In the genomic region with DNA sequence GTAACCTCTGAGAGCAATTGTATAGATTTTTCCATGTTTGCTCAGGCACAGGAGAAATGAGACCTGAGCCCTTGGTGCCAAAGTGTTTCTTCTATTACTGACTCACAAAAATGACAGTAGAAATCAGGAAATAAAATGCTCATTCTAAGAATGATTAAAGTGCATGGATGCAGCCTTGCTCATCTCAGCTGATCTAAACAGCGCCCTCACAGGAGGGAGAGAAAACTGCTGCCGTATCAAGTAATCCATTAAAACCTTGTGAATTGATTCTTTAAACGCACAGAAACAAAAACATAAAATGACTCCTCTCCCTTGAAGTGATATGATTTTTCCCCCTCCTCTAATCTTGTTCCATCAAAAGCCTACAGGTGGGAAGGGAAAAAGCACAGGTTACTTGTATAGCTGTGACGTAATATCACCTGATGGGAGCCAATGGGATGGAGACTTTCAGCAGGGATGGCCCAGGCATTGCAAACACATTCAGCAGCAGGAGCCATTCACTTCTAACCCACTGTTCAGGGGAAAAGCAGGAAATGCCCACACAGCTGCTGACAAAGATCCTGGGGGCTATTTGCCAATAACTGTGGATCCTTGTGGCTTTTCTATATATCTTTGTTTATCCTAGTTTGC, we compare ENCODE assay signal across 9 cellular contexts.
DNase-seq lines count a peak whose midpoint lies in the region; ATAC-seq and TF ChIP-seq lines count a peak whose summit lies in the region.
"Had no signal": no experiment of that assay in that cellular context is flagged by ENCODE, and none has a peak within 500 bp of the region (broad histone marks: within the 10 kb centered on the region; RNA-seq: fewer than 3 reads in every experiment).

No MANE protein-coding gene starts in this region.

- peaks cover 6% of the 10 kb centered on the region for H3K27me3 ChIP-seq in WERI-Rb-1 (ENCODE audit: insufficient read depth, low read depth, severe bottlenecking)

- intact Hi-C loops in sciatic nerve (cut with DNase I) = no loop called here

- POLR2A ChIA-PET in HEK293T (lab: Yijun Ruan, JAX) = no interaction called here

- DNase-seq in D341Med (ENCODE audit: low spot score) = peak; percentile 36
- peak; percentile 19 for DNase-seq in HEK293T (ENCODE audit: extremely low spot score)
- DNase-seq in WERI-Rb-1 = peak; percentile 13
- peak; percentile 12 for DNase-seq in kidney tubule cell (ENCODE audit: low spot score)
- DNase-seq in GF-D8 (lab: John Stamatoyannopoulos, UW) = no peak
- no peak for DNase-seq in sciatic nerve (ENCODE audit: low spot score)
- DNase-seq in SKM-1 (lab: John Stamatoyannopoulos, UW; ENCODE audit: unreplicated experiment) = no peak
- DNase-seq: NCI-H69 had no signal

- TF ChIP-seq CTCF in WERI-Rb-1 (IDR thresholded peaks at IDR 0.05; ENCODE audit: low read depth, low read length) = peak; percentile 68

- CTCF ChIA-PET in HEK293T (lab: Yijun Ruan, JAX) = no interaction called here

- ATAC-seq in sciatic nerve (no peak), GM21423 (IDR thresholded peaks at IDR 0.05; ENCODE audit: unreplicated experiment) (no peak)

- no peaks in the 10 kb centered on the region for H3K9me3 ChIP-seq in WERI-Rb-1 (ENCODE audit: severe bottlenecking)

- no peak overlapping the region for H3K4me3 ChIP-seq in WERI-Rb-1 (ENCODE audit: low read depth, low read length)

- H3K27ac ChIP-seq in WERI-Rb-1 = no peak overlapping the region

- no peaks in the 10 kb centered on the region for H3K36me3 ChIP-seq in WERI-Rb-1

TF ChIP-seq in HEK293T, 16 proteins besides CTCF, POLR2A, EP300 and RAD21:
- no peak for TF ChIP-seq SUZ12 (IDR thresholded peaks at IDR 0.05)
- TF ChIP-seq FOXA1 (IDR thresholded peaks at IDR 0.05) = no peak
- no peak for TF ChIP-seq HDGF (IDR thresholded peaks at IDR 0.05; ENCODE audit: borderline replicate concordance)
- TF ChIP-seq L3MBTL2 (conservative IDR thresholded peaks at IDR 0.05) = no peak
- no peak for TF ChIP-seq ZNF384 (IDR thresholded peaks at IDR 0.05)
- no peak for TF ChIP-seq CTBP1 (IDR thresholded peaks at IDR 0.05; ENCODE audit: borderline replicate concordance)
- no peak for TF ChIP-seq ELF4 (IDR thresholded peaks at IDR 0.05)
- TF ChIP-seq, protein P1, sequence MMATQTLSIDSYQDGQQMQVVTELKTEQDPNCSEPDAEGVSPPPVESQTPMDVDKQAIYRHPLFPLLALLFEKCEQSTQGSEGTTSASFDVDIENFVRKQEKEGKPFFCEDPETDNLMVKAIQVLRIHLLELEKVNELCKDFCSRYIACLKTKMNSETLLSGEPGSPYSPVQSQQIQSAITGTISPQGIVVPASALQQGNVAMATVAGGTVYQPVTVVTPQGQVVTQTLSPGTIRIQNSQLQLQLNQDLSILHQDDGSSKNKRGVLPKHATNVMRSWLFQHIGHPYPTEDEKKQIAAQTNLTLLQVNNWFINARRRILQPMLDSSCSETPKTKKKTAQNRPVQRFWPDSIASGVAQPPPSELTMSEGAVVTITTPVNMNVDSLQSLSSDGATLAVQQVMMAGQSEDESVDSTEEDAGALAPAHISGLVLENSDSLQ (IDR thresholded peaks at IDR 0.05) = no peak
- no peak for TF ChIP-seq BHLHE40 (IDR thresholded peaks at IDR 0.05; ENCODE audit: borderline replicate concordance)
- no peak for TF ChIP-seq SP1 (IDR thresholded peaks at IDR 0.05)
TF ChIP-seq in HEK293T: peak in this region for 0.

Comparison
In these comparisons a context has a peak if more than half of its experiments do, and no peak if none do; other contexts are left out.
1. DNase-seq: peak in D341Med (single experiment), HEK293T (single experiment), WERI-Rb-1 (single experiment) and kidney tubule cell (single experiment); none in GF-D8 (single experiment), sciatic nerve (single experiment) and SKM-1 (single experiment).